In genomic region chr4:75248770-75249467, GRCh38 we compare ENCODE assay signal across 17 cellular contexts.
DNase-seq lines count a peak whose midpoint lies in the region; ATAC-seq, FAIRE-seq and TF ChIP-seq lines count a peak whose summit lies in the region.
"Had no signal": no experiment of that assay in that cellular context is flagged by ENCODE, and none has a peak within 500 bp of the region (broad histone marks: within the 10 kb centered on the region; RNA-seq: fewer than 3 reads in every experiment).

No MANE protein-coding gene starts in this region.

- in situ Hi-C loops in gastrocnemius medialis (cut with MboI; ENCODE audit: low sequenced_read_pairs in 4 of 4), result no loop called here

- ATAC-seq in gastrocnemius medialis, result no peak
- no peak for ATAC-seq in HG03135 (IDR thresholded peaks at IDR 0.05; ENCODE audit: unreplicated experiment)
- ATAC-seq: activated T-helper 17 cell treated with anti-CD3 and anti-CD28 coated beads, Interleukin-2, amount 50 U/mL, for 72 hours; Right ventricle myocardium inferior had no signal

- H3K27ac ChIP-seq in gastrocnemius medialis, result no peak overlapping the region

- no peaks in the 10 kb centered on the region for H3K4me1 ChIP-seq in gastrocnemius medialis

- intact Hi-C loops in gastrocnemius medialis (cut with DNase I; ENCODE audit: low total_unique reads), result no loop called here

- H3K36me3 ChIP-seq in gastrocnemius medialis, result no peaks in the 10 kb centered on the region

- TF ChIP-seq POLR2A in H54 (IDR thresholded peaks at IDR 0.05; ENCODE audit: low read depth, low read length) (no peak), gastrocnemius medialis (IDR thresholded peaks at IDR 0.05) (no peak)

- H3K9me3 ChIP-seq in gastrocnemius medialis, result no peaks in the 10 kb centered on the region

- H3K4me3 ChIP-seq in gastrocnemius medialis, result no peak overlapping the region

- H3K27me3 ChIP-seq in gastrocnemius medialis, result no peaks in the 10 kb centered on the region

- TF ChIP-seq CTCF in gastrocnemius medialis (IDR thresholded peaks at IDR 0.05 in 4 of 5, conservative IDR thresholded peaks at IDR 0.05 in 1 of 5), result no peak

- FAIRE-seq in colon (lab: Jason Lieb, UNC), result peak; percentile 55
- no peak for FAIRE-seq in H54 (lab: Jason Lieb, UNC)

- DNase-seq in DMS53 (lab: John Stamatoyannopoulos, UW) (peak; percentile 86), NCI-H2196 treated with DMSO at 0.1 percent for 48 hours (lab: John Stamatoyannopoulos, UW; ENCODE audit: unreplicated experiment) (peak; percentile 18), myocyte (ENCODE audit: low read depth) (peak; percentile 2), H54 (ENCODE audit: insufficient read length, low spot score) (no peak), gastrocnemius medialis (no peak), T1000 (lab: John Stamatoyannopoulos, UW) (no peak)
- DNase-seq: activated CD4-positive, alpha-beta T cell treated with anti-CD3 and anti-CD28 coated beads, Interleukin-2, amount 50 U/mL, for 4 hours; effector CD8-positive, alpha-beta T cell; GOT3; immature natural killer cell; MM.1S; NCI-H345; stimulated activated CD4-positive, alpha-beta T cell treated with anti-CD3 and anti-CD28 coated beads, Interleukin-4, amount 100 ng/mL, for 1 hour had no signal

Comparison
In these comparisons a context has a peak if more than half of its experiments do, and no peak if none do; other contexts are left out.
1. DNase-seq: peak in DMS53 (single experiment), NCI-H2196 treated with DMSO at 0.1 percent for 48 hours (single experiment) and myocyte (single experiment); none in H54 (single experiment), gastrocnemius medialis (0 of 2) and T1000 (single experiment).